Comparison of ENCODE assay signal across 8 cellular contexts in the genomic region with DNA sequence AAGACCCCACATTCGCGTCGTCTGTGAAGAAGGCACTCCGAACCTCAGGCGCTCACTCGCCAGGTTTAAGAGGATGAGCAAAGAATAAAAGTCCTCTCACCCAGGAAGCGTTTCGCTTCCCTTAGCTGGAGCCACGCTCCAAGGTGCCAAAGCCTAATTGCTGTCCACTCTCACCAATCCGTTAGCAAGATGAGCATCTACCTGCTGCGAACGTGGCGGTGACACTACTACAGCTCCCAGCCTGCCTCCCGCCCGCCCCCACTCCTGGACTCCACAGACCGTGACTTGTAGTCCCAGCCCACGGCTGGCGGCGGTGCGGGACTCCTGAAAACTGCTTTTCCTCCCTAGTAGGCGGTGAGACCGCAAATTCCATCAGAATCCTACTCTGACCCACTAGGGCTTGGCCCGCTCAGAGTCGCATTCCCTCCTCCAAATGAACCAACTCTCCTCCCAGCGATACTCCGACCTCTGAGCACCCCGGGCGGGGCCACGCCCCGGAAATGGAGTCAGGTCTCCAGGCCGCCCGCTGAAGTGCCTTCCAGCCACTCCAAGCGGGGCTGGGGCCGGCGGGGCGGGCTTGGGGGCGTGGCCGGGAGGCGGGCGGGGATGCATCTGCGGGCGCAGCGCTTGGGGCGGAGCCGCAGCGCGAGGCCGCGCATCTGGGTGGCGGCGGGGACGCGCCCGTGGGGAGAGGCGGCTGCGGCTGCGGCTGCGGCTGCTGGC. TPM values are rescaled to one million over a fixed set of nuclear protein-coding genes. Genes with fewer than 3 reads are reported as not detected.
DNase-seq lines count a peak whose midpoint lies in the region; ATAC-seq and TF ChIP-seq lines count a peak whose summit lies in the region.

No MANE protein-coding gene starts in this region.

- H3K27ac ChIP-seq in DND-41 (ENCODE audit: low read length) (peak overlapping the region; percentile 61), KMS-11 (no peak overlapping the region), esophagus muscularis mucosa (replicated peaks in 1 of 4) (peak overlapping the region; percentile 95 to 100 (median 98))

- intact Hi-C loops in esophagus muscularis mucosa (cut with DNase I), result loop anchor here (5.0 to 10.0 kb wide), 3 partner anchors 92 to 339 kb away; a partner anchor contains a TSS

- H3K9ac ChIP-seq in DND-41 (ENCODE audit: low read depth, low read length) (peak overlapping the region; percentile 57), KMS-11 (peak overlapping the region; percentile 12; the same call in 1 of the 2 replicates)

- TF ChIP-seq CTCF in DND-41 (IDR thresholded peaks at IDR 0.05; ENCODE audit: borderline replicate concordance, extremely low read depth, low read length, poor library complexity, severe bottlenecking), result no peak
- TF ChIP-seq CTCF in KMS-11 (conservative IDR thresholded peaks at IDR 0.05; ENCODE audit: low read depth, low read length), result no peak
- TF ChIP-seq CTCF in esophagus muscularis mucosa (IDR thresholded peaks at IDR 0.05), result no peak

- H4K20me1 ChIP-seq in DND-41 (ENCODE audit: insufficient read depth, low read length) (peaks cover 8% of the 10 kb centered on the region), KMS-11 (ENCODE audit: insufficient read depth) (no peaks in the 10 kb centered on the region)

- H3K4me1 ChIP-seq in DND-41 (ENCODE audit: insufficient read depth, low read length) (peaks cover 22% of the 10 kb centered on the region), KMS-11 (ENCODE audit: low read depth, poor library complexity, severe bottlenecking) (peaks cover 11% of the 10 kb centered on the region), esophagus muscularis mucosa (peaks cover 24 to 36% (median 35%) of the 10 kb centered on the region in 4 donors)

- ATAC-seq in DND-41 (ENCODE audit: insufficient read depth, low read depth) (peak; percentile 91), GM21825 (IDR thresholded peaks at IDR 0.05; ENCODE audit: unreplicated experiment) (peak; percentile 93)

- TF ChIP-seq EP300 in esophagus muscularis mucosa (IDR thresholded peaks at IDR 0.05), result no peak

- DNase-seq in DND-41 (peak; percentile 97), esophagus muscularis mucosa (ENCODE audit: extremely low spot score) (peak; percentile 99), myocyte (ENCODE audit: low read depth) (peak; percentile 99)
- DNase-seq in activated T-cell treated with anti-CD3 and anti-CD28 coated beads, Interleukin-2, amount 50 U/mL, for 48 hours, result peak; percentile 97
- DNase-seq in stimulated activated CD8-positive, alpha-beta memory T cell treated with anti-CD3 and anti-CD28 coated beads, Interleukin-7, amount 100 ng/mL, for 24 hours (ENCODE audit: low read depth), result peak; percentile 96

- H3K36me3 ChIP-seq in DND-41 (ENCODE audit: insufficient read depth, low read length), result no peaks in the 10 kb centered on the region; the same call in 1 of the 2 replicates
- no peaks in the 10 kb centered on the region for H3K36me3 ChIP-seq in KMS-11 (ENCODE audit: insufficient read depth)
- H3K36me3 ChIP-seq in esophagus muscularis mucosa, result no peaks in the 10 kb centered on the region

- H3K4me2 ChIP-seq in DND-41 (ENCODE audit: insufficient read depth, low read length) (peak overlapping the region; percentile 99), KMS-11 (peak overlapping the region; percentile 31; the same call in 1 of the 2 replicates)

- TF ChIP-seq POLR2A in esophagus muscularis mucosa (IDR thresholded peaks at IDR 0.05; ENCODE audit: low read depth), result peak; percentile 78

- peak overlapping the region; percentile 42 to 66 for H3K4me3 ChIP-seq in DND-41 (ENCODE audit: low read depth in 1 of 2, low read length in 2 of 2)
- no peak overlapping the region for H3K4me3 ChIP-seq in KMS-11 (IDR thresholded peaks at IDR 0.05; ENCODE audit: insufficient read depth, low read depth, low read length)
- H3K4me3 ChIP-seq in esophagus muscularis mucosa, result peak overlapping the region; percentile 89 to 100 (median 100)

- under 1% methylated on average over 27 of the region's 58 CpGs for WGBS in esophagus muscularis mucosa

- H3K27me3 ChIP-seq in DND-41 (ENCODE audit: insufficient read depth, low read length, poor library complexity), result no peaks in the 10 kb centered on the region
- H3K27me3 ChIP-seq in KMS-11 (ENCODE audit: insufficient read depth, low read depth), result no peaks in the 10 kb centered on the region
- no peaks in the 10 kb centered on the region for H3K27me3 ChIP-seq in esophagus muscularis mucosa

- H2AFZ ChIP-seq in DND-41 (ENCODE audit: low read depth, low read length), result peak overlapping the region; percentile 85
- H2AFZ ChIP-seq in KMS-11 (ENCODE audit: low read depth), result peak overlapping the region; percentile 68

- no peaks in the 10 kb centered on the region for H3K9me3 ChIP-seq in DND-41 (ENCODE audit: insufficient read depth, low read length, severe bottlenecking)
- no peaks in the 10 kb centered on the region for H3K9me3 ChIP-seq in esophagus muscularis mucosa

- H3K79me2 ChIP-seq in DND-41 (ENCODE audit: insufficient read depth, low read length) (peaks cover 9% of the 10 kb centered on the region), KMS-11 (ENCODE audit: insufficient read depth, low read depth) (peaks cover 6% of the 10 kb centered on the region; the same call in 1 of the 2 replicates)

TF ChIP-seq in PFSK-1, 5 proteins besides CTCF, POLR2A, EP300 and RAD21:
- TF ChIP-seq POLR2AphosphoS5 (IDR thresholded peaks at IDR 0.05; ENCODE audit: low read depth, low read length) (peak; percentile 91), TAF1 (IDR thresholded peaks at IDR 0.05; ENCODE audit: borderline replicate concordance, insufficient read depth, low read length) (peak; percentile 84; the same call in 1 of the 2 replicates)
- TF ChIP-seq, protein P1, sequence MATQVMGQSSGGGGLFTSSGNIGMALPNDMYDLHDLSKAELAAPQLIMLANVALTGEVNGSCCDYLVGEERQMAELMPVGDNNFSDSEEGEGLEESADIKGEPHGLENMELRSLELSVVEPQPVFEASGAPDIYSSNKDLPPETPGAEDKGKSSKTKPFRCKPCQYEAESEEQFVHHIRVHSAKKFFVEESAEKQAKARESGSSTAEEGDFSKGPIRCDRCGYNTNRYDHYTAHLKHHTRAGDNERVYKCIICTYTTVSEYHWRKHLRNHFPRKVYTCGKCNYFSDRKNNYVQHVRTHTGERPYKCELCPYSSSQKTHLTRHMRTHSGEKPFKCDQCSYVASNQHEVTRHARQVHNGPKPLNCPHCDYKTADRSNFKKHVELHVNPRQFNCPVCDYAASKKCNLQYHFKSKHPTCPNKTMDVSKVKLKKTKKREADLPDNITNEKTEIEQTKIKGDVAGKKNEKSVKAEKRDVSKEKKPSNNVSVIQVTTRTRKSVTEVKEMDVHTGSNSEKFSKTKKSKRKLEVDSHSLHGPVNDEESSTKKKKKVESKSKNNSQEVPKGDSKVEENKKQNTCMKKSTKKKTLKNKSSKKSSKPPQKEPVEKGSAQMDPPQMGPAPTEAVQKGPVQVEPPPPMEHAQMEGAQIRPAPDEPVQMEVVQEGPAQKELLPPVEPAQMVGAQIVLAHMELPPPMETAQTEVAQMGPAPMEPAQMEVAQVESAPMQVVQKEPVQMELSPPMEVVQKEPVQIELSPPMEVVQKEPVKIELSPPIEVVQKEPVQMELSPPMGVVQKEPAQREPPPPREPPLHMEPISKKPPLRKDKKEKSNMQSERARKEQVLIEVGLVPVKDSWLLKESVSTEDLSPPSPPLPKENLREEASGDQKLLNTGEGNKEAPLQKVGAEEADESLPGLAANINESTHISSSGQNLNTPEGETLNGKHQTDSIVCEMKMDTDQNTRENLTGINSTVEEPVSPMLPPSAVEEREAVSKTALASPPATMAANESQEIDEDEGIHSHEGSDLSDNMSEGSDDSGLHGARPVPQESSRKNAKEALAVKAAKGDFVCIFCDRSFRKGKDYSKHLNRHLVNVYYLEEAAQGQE (IDR thresholded peaks at IDR 0.05; ENCODE audit: insufficient read depth in 1 of 2, low read depth in 2 of 2, low read length in 2 of 2), result no peak

RNA-seq across cellular contexts. Expression of a gene that starts 0.5 kb away (rescaled TPM):
- 21.9 TPM for polyA plus RNA-seq in PFSK-1 (2012; ENCODE audit: insufficient read length, low read depth)
- total RNA-seq in esophagus muscularis mucosa (100 to 1,000 TPM in 2 of 4 donors, 10 to 100 TPM in 2; 89.1 to 126 (median 98.4) TPM), myocyte (45.0 and 48.9 TPM in 2 replicates)
- 43.7 TPM for polyA plus RNA-seq in myocyte (2012)
